ENCODE assay signal across 8 cellular contexts in genomic region chr15:33021806-33022389, GRCh38.
A peak's percentile ranks its signal among the peaks of the same experiment; 100 is the strongest.
DNase-seq lines count a peak whose midpoint lies in the region; ATAC-seq and TF ChIP-seq lines count a peak whose summit lies in the region.

No MANE protein-coding gene starts in this region.

- H3K27me3 Mint-ChIP-seq in osteocyte (ENCODE audit: unreplicated experiment): no peaks in the 10 kb centered on the region

- no peak overlapping the region for H3K4me3 ChIP-seq in DOHH2 (ENCODE audit: low read length)
- no peak overlapping the region for H3K4me3 ChIP-seq in KMS-11 (IDR thresholded peaks at IDR 0.05; ENCODE audit: insufficient read depth, low read depth, low read length)
- no peak overlapping the region for H3K4me3 ChIP-seq in SK-N-MC

- DNase-seq in SK-N-MC (ENCODE audit: low read depth, low spot score) (peak; percentile 0), fibroblast of gingiva (ENCODE audit: low read depth) (peak; percentile 56), osteocyte (ENCODE audit: extremely low spot score, unreplicated experiment) (no peak), NCI-H1930 (lab: John Stamatoyannopoulos, UW) (no peak)
- no peak for DNase-seq in activated T-cell treated with anti-CD3 and anti-CD28 coated beads, Interleukin-2, amount 50 U/mL, for 48 hours

- H3K9ac ChIP-seq in KMS-11 (no peak overlapping the region), SK-N-MC (ENCODE audit: insufficient read length) (no peak overlapping the region)

- no peak overlapping the region for H3K4me3 Mint-ChIP-seq in osteocyte (ENCODE audit: unreplicated experiment)

- H3K4me1 ChIP-seq in DOHH2 (ENCODE audit: control insufficient read depth, low read length) (no peaks in the 10 kb centered on the region), KMS-11 (ENCODE audit: low read depth, poor library complexity, severe bottlenecking) (peaks cover 19% of the 10 kb centered on the region)

- H4K20me1 ChIP-seq in DOHH2 (ENCODE audit: control insufficient read depth, insufficient read depth, low read depth, low read length) (no peaks in the 10 kb centered on the region), KMS-11 (ENCODE audit: insufficient read depth) (no peaks in the 10 kb centered on the region)

- H3K27ac Mint-ChIP-seq in osteocyte (ENCODE audit: unreplicated experiment): peak overlapping the region; percentile 89

- H3K9me3 ChIP-seq in DOHH2 (ENCODE audit: control insufficient read depth, insufficient read depth, low read length) (no peaks in the 10 kb centered on the region), SK-N-MC (ENCODE audit: low read depth, low read length) (no peaks in the 10 kb centered on the region)

- H3K9me3 Mint-ChIP-seq in osteocyte (ENCODE audit: unreplicated experiment): no peaks in the 10 kb centered on the region

- H3K4me2 ChIP-seq in DOHH2 (ENCODE audit: low read length) (no peak overlapping the region), KMS-11 (peak overlapping the region; percentile 37; the same call in 1 of the 2 replicates)

- H3K36me3 ChIP-seq in DOHH2 (ENCODE audit: control insufficient read depth, low read length) (no peaks in the 10 kb centered on the region), KMS-11 (ENCODE audit: insufficient read depth) (no peaks in the 10 kb centered on the region), SK-N-MC (ENCODE audit: insufficient read depth, low read length) (no peaks in the 10 kb centered on the region)

- H3K27ac ChIP-seq in DOHH2 (ENCODE audit: low read depth, low read length): no peak overlapping the region
- no peak overlapping the region for H3K27ac ChIP-seq in KMS-11
- H3K27ac ChIP-seq in SK-N-MC: no peak overlapping the region

- no peaks in the 10 kb centered on the region for H3F3A ChIP-seq in DOHH2 (ENCODE audit: control insufficient read depth, insufficient read depth)

- no peaks in the 10 kb centered on the region for H3K36me3 Mint-ChIP-seq in osteocyte (ENCODE audit: unreplicated experiment)

- peaks cover 30% of the 10 kb centered on the region for H3K4me1 Mint-ChIP-seq in osteocyte (ENCODE audit: unreplicated experiment)

- H3K27me3 ChIP-seq in DOHH2 (ENCODE audit: control insufficient read depth, low read length): no peaks in the 10 kb centered on the region
- no peaks in the 10 kb centered on the region for H3K27me3 ChIP-seq in KMS-11 (ENCODE audit: insufficient read depth, low read depth)

- H2AFZ ChIP-seq in KMS-11 (ENCODE audit: low read depth): no peak overlapping the region

- no peak for ATAC-seq in GM19035 (IDR thresholded peaks at IDR 0.05; ENCODE audit: unreplicated experiment)

- H3K9me2 ChIP-seq in DOHH2 (replicated peaks; ENCODE audit: control insufficient read depth, low read length): no peaks in the 10 kb centered on the region

- TF ChIP-seq CTCF in DOHH2 (IDR thresholded peaks at IDR 0.05; ENCODE audit: low read depth, low read length, poor library complexity, severe bottlenecking) (peak; percentile 72), KMS-11 (conservative IDR thresholded peaks at IDR 0.05; ENCODE audit: low read depth, low read length) (peak; percentile 72), osteocyte (IDR thresholded peaks at IDR 0.05) (peak; percentile 76)

- H3K79me2 ChIP-seq in DOHH2 (ENCODE audit: control insufficient read depth, low read length): no peaks in the 10 kb centered on the region
- no peaks in the 10 kb centered on the region for H3K79me2 ChIP-seq in KMS-11 (ENCODE audit: insufficient read depth, low read depth)

Comparison
In these comparisons a context has a peak if more than half of its experiments do, and no peak if none do; other contexts are left out.
1. DNase-seq: peak in SK-N-MC (single experiment) and fibroblast of gingiva (single experiment); none in osteocyte (single experiment), activated T-cell treated with anti-CD3 and anti-CD28 coated beads, Interleukin-2, amount 50 U/mL, for 48 hours (0 of 2) and NCI-H1930 (0 of 2).
2. Peak in every context shown above with its lines, with median percentiles within 50 percentile points of each other: CTCF ChIP-seq.